ENCODE assay signal across 15 cellular contexts in genomic region chr6:37548067-37548674, GRCh38. TPM values are rescaled to one million over a fixed set of nuclear protein-coding genes. Genes with fewer than 3 reads are reported as not detected.
A peak's percentile ranks its signal among the peaks of the same experiment; 100 is the strongest.
DNase-seq lines count a peak whose midpoint lies in the region; ATAC-seq and TF ChIP-seq lines count a peak whose summit lies in the region.
"Had no signal": no experiment of that assay in that cellular context is flagged by ENCODE, and none has a peak within 500 bp of the region (broad histone marks: within the 10 kb centered on the region; RNA-seq: fewer than 3 reads in every experiment).

No MANE protein-coding gene starts in this region.

- H3K4me3 ChIP-seq in mammary epithelial cell (replicated peaks in 1 of 3; ENCODE audit: insufficient read depth in 1 of 3, low read depth in 2 of 3, low read length in 3 of 3) (no peak overlapping the region), OCI-LY3 (ENCODE audit: low read length) (no peak overlapping the region), spleen (no peak overlapping the region), heart right ventricle (no peak overlapping the region)
- H3K4me3 ChIP-seq: body of pancreas had no signal

- H3K36me3 Mint-ChIP-seq in MCF 10A (ENCODE audit: insufficient read depth, unreplicated experiment), result no peaks in the 10 kb centered on the region
- H3K36me3 Mint-ChIP-seq in effector memory CD8-positive, alpha-beta T cell (ENCODE audit: insufficient read depth), result peaks cover 6% of the 10 kb centered on the region

- H3K9ac ChIP-seq in mammary epithelial cell (ENCODE audit: insufficient read depth, low read length) (no peak overlapping the region), OCI-LY3 (ENCODE audit: low read length) (no peak overlapping the region; the same call in 1 of the 2 replicates)

- DNase-seq in mammary epithelial cell (no peak), MCF 10A (ENCODE audit: unreplicated experiment) (no peak), spleen (no peak), HuH-7 (ENCODE audit: low spot score) (no peak), heart right ventricle (no peak)
- no peak for DNase-seq in effector memory CD8-positive, alpha-beta T cell
- DNase-seq in stimulated activated CD4-positive, alpha-beta T cell treated with anti-CD3 and anti-CD28 coated beads, Interleukin-4, amount 100 ng/mL, for 24 hours, result no peak
- DNase-seq: activated CD4-positive, CD25-positive, alpha-beta regulatory T cell; activated naive CD4-positive, alpha-beta T cell treated with anti-CD3 and anti-CD28 coated beads, Interleukin-2, amount 50 U/mL, for 16 hours; body of pancreas; Calu3; erythroblast; H7 had no signal

- H3K79me2 ChIP-seq in mammary epithelial cell (ENCODE audit: insufficient read depth, low read length), result no peaks in the 10 kb centered on the region
- no peaks in the 10 kb centered on the region for H3K79me2 ChIP-seq in OCI-LY3 (ENCODE audit: low read length)

- CTCF ChIA-PET in mammary epithelial cell (lab: Charles Lee; ENCODE audit: low non-redundant PET) (no interaction called here), MCF 10A (lab: Yijun Ruan, JAX) (interaction anchor here (0.6 kb wide), 1 partner anchor 164 kb away, joined by 3 read pairs; no protein-coding TSS in a partner anchor)

- intact Hi-C loops in mammary epithelial cell (cut with micrococcal nuclease), result no loop called here
- intact Hi-C loops in MCF 10A (cut with micrococcal nuclease), result no loop called here
- intact Hi-C loops in spleen (cut with DNase I; ENCODE audit: low total_unique reads), result no loop called here
- intact Hi-C loops in heart right ventricle (cut with DNase I), result no loop called here

- in situ Hi-C loops in mammary epithelial cell (cut with MboI; ENCODE audit: low sequenced_read_pairs in 2 of 2), result no loop called here

- no peaks in the 10 kb centered on the region for H4K20me1 ChIP-seq in mammary epithelial cell (ENCODE audit: insufficient read depth, low read length)
- no peaks in the 10 kb centered on the region for H4K20me1 ChIP-seq in OCI-LY3 (ENCODE audit: insufficient read depth, low read length)

- no peak for ATAC-seq in effector memory CD8-positive, alpha-beta T cell (replicated peaks)
- no peak for ATAC-seq in heart right ventricle
- ATAC-seq: body of pancreas had no signal

- H3K27me3 Mint-ChIP-seq in MCF 10A (ENCODE audit: insufficient read depth, unreplicated experiment), result no peaks in the 10 kb centered on the region
- H3K27me3 Mint-ChIP-seq in effector memory CD8-positive, alpha-beta T cell, result no peaks in the 10 kb centered on the region

- dilution Hi-C loops in mammary epithelial cell (cut with HindIII; ENCODE audit: low sequenced_read_pairs), result no loop called here

- 68% methylated on average over 8 of the region's 8 CpGs for WGBS in mammary epithelial cell (ENCODE audit: low coverage, missing lambda C conversion rate)
- 74 to 82% (median 79%) methylated on average over 7 to 8 of the region's 8 CpGs for WGBS in spleen, 5 donors
- 78 to 82% methylated on average over 8 of the region's 8 CpGs for whole genome bisulfite sequencing in heart right ventricle, 2 donors

- H2AFZ ChIP-seq in mammary epithelial cell (ENCODE audit: low read depth, low read length) (peak overlapping the region; percentile 49), OCI-LY3 (ENCODE audit: low read depth, low read length) (no peak overlapping the region)

- H3K4me1 ChIP-seq in mammary epithelial cell (ENCODE audit: insufficient read depth, low read length) (peaks cover 28% of the 10 kb centered on the region), OCI-LY3 (ENCODE audit: low read length) (peaks cover 70% of the 10 kb centered on the region), spleen (peaks cover 7 to 93% (median 46%) of the 10 kb centered on the region in 6 donors), heart right ventricle (peaks cover 0 to 21% (median 7%) of the 10 kb centered on the region in 9 donors)
- H3K4me1 ChIP-seq: body of pancreas had no signal

- peak overlapping the region; percentile 51 for H3K4me2 ChIP-seq in mammary epithelial cell (ENCODE audit: insufficient read depth, low read depth, low read length)
- H3K4me2 ChIP-seq in OCI-LY3 (ENCODE audit: low read length), result peak overlapping the region; percentile 9

- BruUV-seq in mammary epithelial cell (replicated peaks; lab: Mats Ljungman, UMichigan) (no TSS peak), MCF 10A (replicated peaks; lab: Mats Ljungman, UMichigan) (no TSS peak)

- H3K36me3 ChIP-seq in mammary epithelial cell (ENCODE audit: insufficient read depth, low read length), result no peaks in the 10 kb centered on the region
- no peaks in the 10 kb centered on the region for H3K36me3 ChIP-seq in OCI-LY3 (replicated peaks; ENCODE audit: low read depth, low read length)
- H3K36me3 ChIP-seq in spleen, result no peaks in the 10 kb centered on the region
- H3K36me3 ChIP-seq in heart right ventricle, result no peaks in the 10 kb centered on the region

- POLR2A ChIA-PET in MCF 10A (lab: Yijun Ruan, JAX), result interaction anchor here (0.7 to 1.2 kb wide), 2 partner anchors 23 to 32 kb away, joined by 3 to 4 read pairs; no protein-coding TSS in a partner anchor

- TF ChIP-seq POLR2A in spleen (IDR thresholded peaks at IDR 0.05), result no peak

- no peaks in the 10 kb centered on the region for H3K9me3 Mint-ChIP-seq in MCF 10A (ENCODE audit: unreplicated experiment)
- no peaks in the 10 kb centered on the region for H3K9me3 Mint-ChIP-seq in effector memory CD8-positive, alpha-beta T cell
- H3K9me3 Mint-ChIP-seq: dendritic cell treated with granulocyte-macrophage colony-stimulating factor and Interleukin-4, amounts not matched to agents 40 ng/mL and 50 ng/mL, for 4 days had no signal

- no peak overlapping the region for H3K27ac Mint-ChIP-seq in MCF 10A (ENCODE audit: low read depth, unreplicated experiment)
- peak overlapping the region; percentile 85 to 99 for H3K27ac Mint-ChIP-seq in effector memory CD8-positive, alpha-beta T cell
- H3K27ac Mint-ChIP-seq: dendritic cell treated with granulocyte-macrophage colony-stimulating factor and Interleukin-4, amounts not matched to agents 40 ng/mL and 50 ng/mL, for 4 days had no signal

- H3K9me3 ChIP-seq in mammary epithelial cell (replicated peaks; ENCODE audit: insufficient read depth, low read length) (no peaks in the 10 kb centered on the region), OCI-LY3 (ENCODE audit: insufficient read depth, low read length) (no peaks in the 10 kb centered on the region), spleen (no peaks in the 10 kb centered on the region), heart right ventricle (no peaks in the 10 kb centered on the region)
- H3K9me3 ChIP-seq: body of pancreas had no signal

- H3K27ac ChIP-seq in mammary epithelial cell (ENCODE audit: insufficient read depth, low read depth, low read length) (no peak overlapping the region), OCI-LY3 (ENCODE audit: low read length) (no peak overlapping the region), spleen (peak overlapping the region in 5 of 8 donors; percentile 39 to 83 (median 65)), heart right ventricle (peak overlapping the region in 1 of 10 donors; percentile 46)
- H3K27ac ChIP-seq: body of pancreas had no signal

- H3K27me3 ChIP-seq in mammary epithelial cell (ENCODE audit: insufficient read depth, low read length), result no peaks in the 10 kb centered on the region
- no peaks in the 10 kb centered on the region for H3K27me3 ChIP-seq in OCI-LY3 (ENCODE audit: low read depth, low read length)
- H3K27me3 ChIP-seq in spleen (replicated peaks in 1 of 7), result no peaks in the 10 kb centered on the region
- peaks cover 0 to 24% (median 0%) of the 10 kb centered on the region in 7 donors for H3K27me3 ChIP-seq in heart right ventricle
- H3K27me3 ChIP-seq: body of pancreas had no signal

- H3K4me3 Mint-ChIP-seq in MCF 10A (ENCODE audit: unreplicated experiment), result no peak overlapping the region
- H3K4me3 Mint-ChIP-seq in effector memory CD8-positive, alpha-beta T cell, result peak overlapping the region; percentile 63 to 71
- H3K4me3 Mint-ChIP-seq: dendritic cell treated with granulocyte-macrophage colony-stimulating factor and Interleukin-4, amounts not matched to agents 40 ng/mL and 50 ng/mL, for 4 days had no signal

- TF ChIP-seq CTCF in mammary epithelial cell (conservative IDR thresholded peaks at IDR 0.05 in 1 of 2, IDR thresholded peaks at IDR 0.05 in 1 of 2; ENCODE audit: extremely low read depth in 1 of 2, insufficient read depth in 1 of 2, low read depth in 1 of 2, low read length in 2 of 2), result no peak
- TF ChIP-seq CTCF in MCF 10A (IDR thresholded peaks at IDR 0.05; ENCODE audit: unreplicated experiment), result no peak
- no peak for TF ChIP-seq CTCF in OCI-LY3 (IDR thresholded peaks at IDR 0.05; ENCODE audit: low read depth, low read length)
- no peak for TF ChIP-seq CTCF in spleen (IDR thresholded peaks at IDR 0.05 in 8 of 11, conservative IDR thresholded peaks at IDR 0.05 in 3 of 11)
- no peak for TF ChIP-seq CTCF in heart right ventricle (IDR thresholded peaks at IDR 0.05)

- H3K4me1 Mint-ChIP-seq in MCF 10A (ENCODE audit: insufficient read depth, unreplicated experiment), result peaks cover 6% of the 10 kb centered on the region
- H3K4me1 Mint-ChIP-seq in effector memory CD8-positive, alpha-beta T cell (ENCODE audit: low read depth in 2 of 2), result peaks cover 35 to 40% of the 10 kb centered on the region in 2 donors

RNA-seq across cellular contexts. Expression of gene CCDC167, which starts 48.5 kb away (rescaled TPM):
- 10 to 100 TPM; 13.2 to 13.3 TPM for total RNA-seq in mammary epithelial cell
- polyA plus RNA-seq in mammary epithelial cell, result 44.3 TPM
- 14.6 TPM for polyA minus RNA-seq in mammary epithelial cell
- total RNA-seq in MCF 10A (2022), result 24.4 and 40.8 TPM in 2 replicates
- 10 to 100 TPM; 11.6 to 38.4 (median 17.4) TPM for total RNA-seq in spleen
- polyA plus RNA-seq in spleen, result 10 to 100 TPM; 26.1 to 64.8 (median 41.0) TPM
- total RNA-seq in heart right ventricle, result 10 to 100 TPM; 17.5 to 34.7 (median 24.1) TPM
- polyA plus RNA-seq in heart right ventricle, result 100 to 1,000 TPM in 1 of 2 donors, 10 to 100 TPM in 1; 25.3 to 103 TPM

Comparison
In these comparisons a context has a peak if more than half of its experiments do, and no peak if none do; other contexts are left out.
1. H3K27ac ChIP-seq: peak in spleen (5 of 8); none in mammary epithelial cell (single experiment) and OCI-LY3 (single experiment).